Comparison of ENCODE assay signal across 1 cellular context in genomic region chr17:80892019-80892855, GRCh38.
A peak's percentile ranks its signal among the peaks of the same experiment; 100 is the strongest.
TF ChIP-seq lines count a peak whose summit lies in the region.

No MANE protein-coding gene starts in this region.

TF ChIP-seq in K562, 482 proteins besides CTCF, POLR2A, EP300 and RAD21 (continued from another document and continues in another):
- TF ChIP-seq ETS1 (conservative IDR thresholded peaks at IDR 0.05; ENCODE audit: control insufficient read depth, low read depth, low read length): peak; percentile 67; the same call in 1 of the 2 replicates
- TF ChIP-seq ZNF76 (CRISPR knock-in tag; IDR thresholded peaks at IDR 0.05; ENCODE audit: borderline replicate concordance): no peak
- 0 out of 2 replicates have a peak, but pooled peaks have one; percentile 19 for TF ChIP-seq BACH1 (tag; IDR thresholded peaks at IDR 0.05)
- TF ChIP-seq ARID4B (CRISPR knock-in tag; IDR thresholded peaks at IDR 0.05): peak; percentile 75; the same call in 1 of the 2 replicates
- TF ChIP-seq BRD4 (IDR thresholded peaks at IDR 0.05): no peak
- TF ChIP-seq ZBTB34 (CRISPR knock-in tag; IDR thresholded peaks at IDR 0.05): no peak
- TF ChIP-seq SAP30 (IDR thresholded peaks at IDR 0.05; ENCODE audit: borderline replicate concordance, insufficient read depth, low read depth, low read length, poor library complexity, severe bottlenecking): peak; percentile 80
- TF ChIP-seq ZBED1 (IDR thresholded peaks at IDR 0.05): no peak
- no peak for TF ChIP-seq RBM22 (IDR thresholded peaks at IDR 0.05; ENCODE audit: low read depth, low read length, poor library complexity, severe bottlenecking)
- TF ChIP-seq MAX (CRISPR knock-in tag; IDR thresholded peaks at IDR 0.05): peak; percentile 92
- peak; percentile 57 for TF ChIP-seq CBFA2T3 (IDR thresholded peaks at IDR 0.05)
- TF ChIP-seq NR1H2 (CRISPR knock-in tag; IDR thresholded peaks at IDR 0.05): no peak
- TF ChIP-seq ZBTB7A (IDR thresholded peaks at IDR 0.05; ENCODE audit: borderline replicate concordance, control insufficient read depth, low read depth, low read length): peak; percentile 55; the same call in 1 of the 2 replicates
- no peak for TF ChIP-seq GTF2E2 (tag; IDR thresholded peaks at IDR 0.05)
- TF ChIP-seq CLOCK (CRISPR knock-in tag; IDR thresholded peaks at IDR 0.05; ENCODE audit: borderline replicate concordance): peak; percentile 63; the same call in 1 of the 2 replicates
- TF ChIP-seq SMAD3 (CRISPR knock-in tag; conservative IDR thresholded peaks at IDR 0.05): 0 out of 2 replicates have a peak, but pooled peaks have one; percentile 26
- TF ChIP-seq TCF7 (IDR thresholded peaks at IDR 0.05; ENCODE audit: borderline replicate concordance): no peak
- TF ChIP-seq CBX5 (IDR thresholded peaks at IDR 0.05; ENCODE audit: borderline replicate concordance, low read depth): no peak
- TF ChIP-seq ZNF639 (CRISPR knock-in tag; conservative IDR thresholded peaks at IDR 0.05 in 1 of 2, IDR thresholded peaks at IDR 0.05 in 1 of 2): no peak
- TF ChIP-seq DACH1 (IDR thresholded peaks at IDR 0.05; ENCODE audit: partially characterized antibody): peak; percentile 27
- no peak for TF ChIP-seq FOXA3 (CRISPR knock-in tag; conservative IDR thresholded peaks at IDR 0.05 in 1 of 2, IDR thresholded peaks at IDR 0.05 in 1 of 2)
- TF ChIP-seq YBX1 (IDR thresholded peaks at IDR 0.05): no peak
- TF ChIP-seq PTTG1 (tag; IDR thresholded peaks at IDR 0.05; ENCODE audit: low read depth): no peak
- peak; percentile 90 for TF ChIP-seq HES1 (IDR thresholded peaks at IDR 0.05; ENCODE audit: low read depth)
- TF ChIP-seq KLF10 (CRISPR knock-in tag; IDR thresholded peaks at IDR 0.05): no peak
- no peak for TF ChIP-seq HDAC6 (IDR thresholded peaks at IDR 0.05; ENCODE audit: low read depth, low read length)
- no peak for TF ChIP-seq IRF9 (tag; IDR thresholded peaks at IDR 0.05)
- peak; percentile 60 for TF ChIP-seq FOS (IDR thresholded peaks at IDR 0.05; ENCODE audit: extremely low read depth, insufficient read length)
- TF ChIP-seq HDAC3 (IDR thresholded peaks at IDR 0.05; ENCODE audit: borderline replicate concordance, partially characterized antibody): no peak
- TF ChIP-seq PRMT5 (CRISPR knock-in tag; IDR thresholded peaks at IDR 0.05): no peak
- TF ChIP-seq ID3 (CRISPR knock-in tag; IDR thresholded peaks at IDR 0.05): no peak
- TF ChIP-seq ID3 (tag; IDR thresholded peaks at IDR 0.05): no peak
- no peak for TF ChIP-seq MEF2D (tag; conservative IDR thresholded peaks at IDR 0.05; ENCODE audit: low read depth)
- TF ChIP-seq SMAD1 (IDR thresholded peaks at IDR 0.05; ENCODE audit: low read depth, low read length, partially characterized antibody): no peak
- TF ChIP-seq JUND (IDR thresholded peaks at IDR 0.05; ENCODE audit: borderline replicate concordance, low read depth, low read length): peak; percentile 98
- peak; percentile 94 for TF ChIP-seq JUND (tag; IDR thresholded peaks at IDR 0.05; ENCODE audit: borderline replicate concordance, low read depth, low read length)
- TF ChIP-seq SIN3A (IDR thresholded peaks at IDR 0.05; ENCODE audit: borderline replicate concordance in 2 of 2, control insufficient read depth in 1 of 2, low read depth in 2 of 2, low read length in 2 of 2): peak in 1 of 2 experiments; percentile 85; a peak in 1 of 4 replicates
- peak; percentile 69 to 71 for TF ChIP-seq MAZ (CRISPR knock-in tag; conservative IDR thresholded peaks at IDR 0.05 in 1 of 2, IDR thresholded peaks at IDR 0.05 in 1 of 2)
- TF ChIP-seq HDAC2 (IDR thresholded peaks at IDR 0.05): peak; percentile 96
- TF ChIP-seq CREBBP (IDR thresholded peaks at IDR 0.05; ENCODE audit: low read depth, low read length): no peak
- TF ChIP-seq MCM5 (IDR thresholded peaks at IDR 0.05; ENCODE audit: low read depth): no peak
- no peak for TF ChIP-seq NCOA1 (IDR thresholded peaks at IDR 0.05; ENCODE audit: low read depth)
- 0 out of 2 replicates have a peak, but pooled peaks have one; percentile 60 for TF ChIP-seq ZNF395 (CRISPR knock-in tag; IDR thresholded peaks at IDR 0.05)
- no peak for TF ChIP-seq MTF1 (CRISPR knock-in tag; IDR thresholded peaks at IDR 0.05; ENCODE audit: borderline replicate concordance)
- peak; percentile 91 for TF ChIP-seq L3MBTL2 (IDR thresholded peaks at IDR 0.05)
- TF ChIP-seq ZNF644 (tag; IDR thresholded peaks at IDR 0.05; ENCODE audit: low read depth): peak; percentile 40; the same call in 1 of the 2 replicates
- TF ChIP-seq ZNF212 (CRISPR knock-in tag; IDR thresholded peaks at IDR 0.05): no peak
- no peak for TF ChIP-seq USF2 (CRISPR knock-in tag; IDR thresholded peaks at IDR 0.05)
- TF ChIP-seq JUN (IDR thresholded peaks at IDR 0.05; ENCODE audit: borderline replicate concordance, low read depth, low read length): peak; percentile 95
- peak; percentile 72; the same call in 1 of the 2 replicates for TF ChIP-seq JUN (CRISPR knock-in tag; IDR thresholded peaks at IDR 0.05; ENCODE audit: borderline replicate concordance)
- no peak for TF ChIP-seq ZSCAN32 (CRISPR knock-in tag; IDR thresholded peaks at IDR 0.05)
- TF ChIP-seq TEAD2 (tag; IDR thresholded peaks at IDR 0.05): no peak
- no peak for TF ChIP-seq ZNF436 (CRISPR knock-in tag; IDR thresholded peaks at IDR 0.05)
